In genomic region chr11:9802291-9802861, GRCh38 we compare ENCODE assay signal across 11 cellular contexts.
A peak's percentile ranks its signal among the peaks of the same experiment; 100 is the strongest.
DNase-seq lines count a peak whose midpoint lies in the region; ATAC-seq, FAIRE-seq and TF ChIP-seq lines count a peak whose summit lies in the region.
"Had no signal": no experiment of that assay in that cellular context is flagged by ENCODE, and none has a peak within 500 bp of the region (broad histone marks: within the 10 kb centered on the region; RNA-seq: fewer than 3 reads in every experiment).

No MANE protein-coding gene starts in this region.

- no peaks in the 10 kb centered on the region for H3K9me3 Mint-ChIP-seq in activated naive CD4-positive, alpha-beta T cell treated with anti-CD3 and anti-CD28 coated beads for 36 hours
- H3K9me3 Mint-ChIP-seq: CD4-positive, CD25-positive, alpha-beta regulatory T cell had no signal

- in situ Hi-C loops in GM12878 (cut with MboI), result no loop called here

- peak overlapping the region; percentile 43 for H3K27ac Mint-ChIP-seq in activated naive CD4-positive, alpha-beta T cell treated with anti-CD3 and anti-CD28 coated beads for 36 hours
- H3K27ac Mint-ChIP-seq: CD4-positive, CD25-positive, alpha-beta regulatory T cell had no signal

- no peak overlapping the region for H3K9ac ChIP-seq in GM12878 (ENCODE audit: control insufficient read depth, insufficient read depth, low read length)
- H3K9ac ChIP-seq in iPS-18a (ENCODE audit: low read length), result peak overlapping the region; percentile 33

- H3K27me3 Mint-ChIP-seq in activated naive CD4-positive, alpha-beta T cell treated with anti-CD3 and anti-CD28 coated beads for 36 hours (ENCODE audit: low read depth), result no peaks in the 10 kb centered on the region
- H3K27me3 Mint-ChIP-seq: CD4-positive, CD25-positive, alpha-beta regulatory T cell had no signal

- TF ChIP-seq CTCF in GM12878 (IDR thresholded peaks at IDR 0.05 in 2 of 3, conservative IDR thresholded peaks at IDR 0.05 in 1 of 3; ENCODE audit: control insufficient read depth in 2 of 3, extremely low read depth in 1 of 3, insufficient read depth in 1 of 3, low read depth in 3 of 3, low read length in 3 of 3), result no peak
- TF ChIP-seq CTCF in uterus (IDR thresholded peaks at IDR 0.05), result no peak

- ATAC-seq in GM12878, result no peak

- intact Hi-C loops in activated naive CD4-positive, alpha-beta T cell treated with anti-CD3 and anti-CD28 coated beads for 36 hours (cut with micrococcal nuclease), result no loop called here
- intact Hi-C loops in GM12878 (cut with micrococcal nuclease; ENCODE audit: unreplicated experiment) (no loop called here), uterus (cut with DNase I; ENCODE audit: low total_unique reads) (no loop called here)

- no peak for FAIRE-seq in GM12878 (lab: Jason Lieb, UNC)

- H3K4me3 ChIP-seq in GM12878, result no peak overlapping the region
- no peak overlapping the region for H3K4me3 ChIP-seq in iPS-18a (ENCODE audit: low read length)
- no peak overlapping the region for H3K4me3 ChIP-seq in uterus

- RAD21 ChIA-PET in GM12878 (lab: Charles Lee; ENCODE audit: unreplicated experiment), result no interaction called here

- no peak overlapping the region for H3K4me3 Mint-ChIP-seq in activated naive CD4-positive, alpha-beta T cell treated with anti-CD3 and anti-CD28 coated beads for 36 hours
- H3K4me3 Mint-ChIP-seq: CD4-positive, CD25-positive, alpha-beta regulatory T cell had no signal

- peaks cover 10% of the 10 kb centered on the region for H3K4me1 Mint-ChIP-seq in activated naive CD4-positive, alpha-beta T cell treated with anti-CD3 and anti-CD28 coated beads for 36 hours (ENCODE audit: low read depth)
- H3K4me1 Mint-ChIP-seq: CD4-positive, CD25-positive, alpha-beta regulatory T cell had no signal

- 76% methylated on average over 3 of the region's 3 CpGs for WGBS in GM12878 (ENCODE audit: insufficient coverage, insufficient replicate concordance, low lambda C conversion rate, missing lambda C conversion rate)

- TF ChIP-seq POLR2A in GM12878 (IDR thresholded peaks at IDR 0.05; ENCODE audit: low read depth, low read length) (no peak), uterus (IDR thresholded peaks at IDR 0.05) (no peak)

- H3K27me3 ChIP-seq in GM12878 (replicated peaks in 1 of 2; ENCODE audit: control insufficient read depth in 2 of 2, insufficient read depth in 2 of 2, low read length in 1 of 2) (no peaks in the 10 kb centered on the region; a peak in 2 of 4 replicates), iPS-18a (ENCODE audit: control insufficient read depth, insufficient read depth, low read length) (no peaks in the 10 kb centered on the region), uterus (no peaks in the 10 kb centered on the region)

- TF ChIP-seq RAD21 in GM12878 (IDR thresholded peaks at IDR 0.05; ENCODE audit: insufficient read depth, low read depth, low read length), result no peak

- H3K27ac ChIP-seq in GM12878 (ENCODE audit: control insufficient read depth, insufficient read depth) (no peak overlapping the region), iPS-18a (ENCODE audit: low read length) (peak overlapping the region; percentile 58), uterus (peak overlapping the region; percentile 76 to 80)

- H2AFZ ChIP-seq in GM12878 (ENCODE audit: control insufficient read depth, low read depth, low read length), result no peak overlapping the region

- POLR2A ChIA-PET in GM12878 (lab: Charles Lee), result no interaction called here

- CTCF ChIA-PET in activated naive CD4-positive, alpha-beta T cell treated with anti-CD3 and anti-CD28 coated beads for 36 hours (lab: Charles Lee), result interaction anchor here (1.1 kb wide), 1 partner anchor 44 kb away, joined by 3 read pairs; no protein-coding TSS in a partner anchor
- CTCF ChIA-PET in GM12878 (lab: Yijun Ruan, JAX), result interaction anchor here (0.7 to 1.4 kb wide), 2 partner anchors 12 kb away, joined by 3 to 5 read pairs; no protein-coding TSS in a partner anchor

- BruUV-seq in GM12878 (replicated peaks; lab: Mats Ljungman, UMichigan), result no TSS peak

- SMC1A ChIA-PET in GM12878 (lab: Charles Lee; ENCODE audit: uncharacterized antibody, unreplicated experiment), result interaction anchor here (0.8 to 1.5 kb wide), 3 partner anchors 58 to 96 kb away, joined by 3 read pairs; no protein-coding TSS in a partner anchor

- no peak for TF ChIP-seq EP300 in GM12878 (IDR thresholded peaks at IDR 0.05; ENCODE audit: borderline replicate concordance in 1 of 2, control insufficient read depth in 1 of 2, low read depth in 2 of 2, low read length in 2 of 2)

- H3K36me3 ChIP-seq in GM12878 (ENCODE audit: control insufficient read depth in 2 of 2, insufficient read depth in 2 of 2, low read length in 1 of 2) (no peaks in the 10 kb centered on the region), iPS-18a (ENCODE audit: control insufficient read depth, low read depth, low read length) (peaks cover under 1% of the 10 kb centered on the region), uterus (no peaks in the 10 kb centered on the region)

- no peaks in the 10 kb centered on the region for H3K79me2 ChIP-seq in GM12878 (ENCODE audit: control insufficient read depth, insufficient read depth, low read length)

- no peak overlapping the region for H3K4me2 ChIP-seq in GM12878 (ENCODE audit: control insufficient read depth, insufficient read depth)

- no peaks in the 10 kb centered on the region for H3K4me1 ChIP-seq in GM12878 (ENCODE audit: control insufficient read depth, insufficient read depth, low read length)
- peaks cover 18% of the 10 kb centered on the region for H3K4me1 ChIP-seq in iPS-18a (ENCODE audit: control insufficient read depth, low read depth, low read length)
- peaks cover 0 to 12% of the 10 kb centered on the region in 2 donors for H3K4me1 ChIP-seq in uterus

- no peak for DNase-seq in activated naive CD4-positive, alpha-beta T cell treated with anti-CD3 and anti-CD28 coated beads for 36 hours
- no peak for DNase-seq in activated naive CD4-positive, alpha-beta T cell treated with Interleukin-2 at 50 U/mL for 16 hours
- DNase-seq in GM12878 (ENCODE audit: low read depth, low spot score) (no peak), uterus (peak in 1 of 2 donors; percentile 50), SW 1271 (lab: John Stamatoyannopoulos, UW) (no peak), cerebellum (ENCODE audit: low spot score) (no peak)
- DNase-seq in activated CD4-positive, alpha-beta T cell treated with anti-CD3 and anti-CD28 coated beads for 1 hour, result no peak
- DNase-seq: activated CD4-positive, alpha-beta T cell treated with anti-CD3 and anti-CD28 coated beads, Interleukin-2, amount 50 U/mL, for 48 hours; CD4-positive, CD25-positive, alpha-beta regulatory T cell; hippocampal formation had no signal

- no peaks in the 10 kb centered on the region for H4K20me1 ChIP-seq in GM12878 (ENCODE audit: control insufficient read depth, insufficient read depth)

- peaks cover 10% of the 10 kb centered on the region for H3K36me3 Mint-ChIP-seq in activated naive CD4-positive, alpha-beta T cell treated with anti-CD3 and anti-CD28 coated beads for 36 hours (ENCODE audit: low read depth)

- H3K9me3 ChIP-seq in GM12878 (replicated peaks; ENCODE audit: control insufficient read depth, insufficient read depth, low read length) (no peaks in the 10 kb centered on the region), iPS-18a (ENCODE audit: control insufficient read depth, low read depth, low read length) (no peaks in the 10 kb centered on the region), uterus (no peaks in the 10 kb centered on the region)

TF ChIP-seq in GM12878, 131 proteins besides CTCF, POLR2A, EP300 and RAD21 (continues in another document):
- TF ChIP-seq ZBTB40 (IDR thresholded peaks at IDR 0.05; ENCODE audit: borderline replicate concordance) (0 out of 2 replicates have a peak, but pooled peaks have one; percentile 21), CBX5 (IDR thresholded peaks at IDR 0.05; ENCODE audit: low read depth) (no peak)
